In the genomic region with DNA sequence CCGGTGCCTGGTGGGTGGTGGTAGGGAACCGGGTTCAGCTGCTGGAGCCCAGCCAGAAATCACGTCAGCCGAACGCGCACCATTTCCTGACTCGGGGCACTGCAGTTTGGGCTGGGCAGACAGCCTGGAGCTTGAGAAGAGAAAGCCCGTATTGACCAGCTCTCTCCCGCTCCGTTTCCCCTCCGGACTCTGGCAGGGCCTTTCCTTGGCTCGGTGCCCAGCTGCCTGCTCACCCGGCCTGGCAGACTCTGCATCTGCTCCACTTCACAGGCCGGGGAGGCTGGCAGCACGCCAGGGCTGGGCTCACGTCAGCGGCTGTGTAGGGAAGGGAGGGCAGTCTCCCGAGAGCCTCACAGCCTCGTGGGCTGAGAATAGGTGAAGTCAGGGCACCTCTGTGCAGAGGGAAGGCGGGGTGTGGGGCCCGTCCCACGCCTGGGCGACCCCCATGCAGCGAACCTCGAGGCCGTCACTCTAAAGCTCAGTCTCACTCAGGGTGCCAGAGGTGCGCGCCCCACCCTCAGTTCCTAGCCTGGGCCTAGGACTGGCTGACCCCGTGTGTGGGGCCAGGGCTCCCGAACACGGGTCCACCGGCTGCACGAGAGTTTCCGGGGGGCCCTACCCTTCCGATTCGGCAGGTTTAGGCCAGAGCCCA, we compare ENCODE assay signal across 8 cellular contexts. TPM values are rescaled to one million over a fixed set of nuclear protein-coding genes. Genes with fewer than 3 reads are reported as not detected.
DNase-seq lines count a peak whose midpoint lies in the region; ATAC-seq and TF ChIP-seq lines count a peak whose summit lies in the region.

No MANE protein-coding gene starts in this region.

- no peaks in the 10 kb centered on the region for H3K36me3 Mint-ChIP-seq in activated CD4-positive, alpha-beta T cell treated with anti-CD3 and anti-CD28 coated beads, Interleukin-2, amount 10 ng/mL, durations not matched to agents 7 days and 5 days (ENCODE audit: low read depth)
- H3K36me3 Mint-ChIP-seq in activated B cell treated with CpG ODN at 0.5 μM for 24 hours (ENCODE audit: low read depth), result peaks cover 26% of the 10 kb centered on the region

- peak; percentile 31 to 43 for DNase-seq in activated CD4-positive, alpha-beta T cell treated with anti-CD3 and anti-CD28 coated beads for 24 hours (ENCODE audit: low read depth in 2 of 2)
- DNase-seq in activated CD4-positive, alpha-beta T cell treated with anti-CD3 and anti-CD28 coated beads, Interleukin-2, amount 10 ng/mL, durations not matched to agents 7 days and 5 days, result no peak
- DNase-seq in NCI-H2081 treated with DMSO at 0.1 percent for 48 hours (lab: John Stamatoyannopoulos, UW), result peak; percentile 70
- peak; percentile 80 for DNase-seq in activated B cell treated with CpG ODN at 0.5 μM for 24 hours
- peak; percentile 58 to 59 for DNase-seq in stimulated activated CD4-positive, alpha-beta T cell treated with anti-CD3 and anti-CD28 coated beads, Interleukin-4, amount 100 ng/mL, for 4 hours

- peaks cover 4% of the 10 kb centered on the region for H3K4me1 Mint-ChIP-seq in activated CD4-positive, alpha-beta T cell treated with anti-CD3 and anti-CD28 coated beads, Interleukin-2, amount 10 ng/mL, durations not matched to agents 7 days and 5 days
- H3K4me1 Mint-ChIP-seq in activated B cell treated with CpG ODN at 0.5 μM for 24 hours, result peaks cover 41% of the 10 kb centered on the region

- TF ChIP-seq CTCF in activated B cell treated with CpG ODN at 0.5 μM for 24 hours (IDR thresholded peaks at IDR 0.05) (no peak), liver (IDR thresholded peaks at IDR 0.05; ENCODE audit: low read depth, low read length, missing input control) (no peak)

- H3K9me3 ChIP-seq in liver (ENCODE audit: control insufficient read depth in 4 of 4, low read length in 3 of 4), result no peaks in the 10 kb centered on the region

- POLR2A ChIA-PET in activated CD4-positive, alpha-beta T cell treated with anti-CD3 and anti-CD28 coated beads, Interleukin-2, amount 10 ng/mL, durations not matched to agents 7 days and 5 days (lab: Charles Lee), result no interaction called here
- POLR2A ChIA-PET in activated B cell treated with CpG ODN at 0.5 μM for 24 hours (lab: Charles Lee), result interaction anchor here (0.5 to 3.0 kb wide), 15 partner anchors 13 to 1605 kb away, joined by 3 to 18 read pairs (median 5); no protein-coding TSS in a partner anchor

- no peak overlapping the region for H3K4me3 Mint-ChIP-seq in activated CD4-positive, alpha-beta T cell treated with anti-CD3 and anti-CD28 coated beads, Interleukin-2, amount 10 ng/mL, durations not matched to agents 7 days and 5 days
- H3K4me3 Mint-ChIP-seq in activated B cell treated with CpG ODN at 0.5 μM for 24 hours, result peak overlapping the region; percentile 72

- peaks cover 0 to 15% (median 6%) of the 10 kb centered on the region in 4 donors for H3K4me1 ChIP-seq in liver (ENCODE audit: control insufficient read depth in 4 of 4, insufficient read depth in 4 of 4, low read length in 3 of 4)

- H3K27ac Mint-ChIP-seq in activated CD4-positive, alpha-beta T cell treated with anti-CD3 and anti-CD28 coated beads, Interleukin-2, amount 10 ng/mL, durations not matched to agents 7 days and 5 days, result no peak overlapping the region
- H3K27ac Mint-ChIP-seq in activated B cell treated with CpG ODN at 0.5 μM for 24 hours, result peak overlapping the region; percentile 88

- CTCF ChIA-PET in activated CD4-positive, alpha-beta T cell treated with anti-CD3 and anti-CD28 coated beads, Interleukin-2, amount 10 ng/mL, durations not matched to agents 7 days and 5 days (lab: Charles Lee), result no interaction called here
- CTCF ChIA-PET in activated B cell treated with CpG ODN at 0.5 μM for 24 hours (lab: Charles Lee), result interaction anchor here (1.1 to 2.3 kb wide), 4 partner anchors 9 to 218 kb away, joined by 3 to 14 read pairs (median 6); no protein-coding TSS in a partner anchor

- 10% methylated on average over 36 of the region's 36 CpGs for WGBS in liver

- H3K27me3 ChIP-seq in liver (ENCODE audit: control insufficient read depth in 4 of 4, insufficient read depth in 4 of 4, low read length in 3 of 4), result no peaks in the 10 kb centered on the region

- no peaks in the 10 kb centered on the region for H3K27me3 Mint-ChIP-seq in activated CD4-positive, alpha-beta T cell treated with anti-CD3 and anti-CD28 coated beads, Interleukin-2, amount 10 ng/mL, durations not matched to agents 7 days and 5 days
- no peaks in the 10 kb centered on the region for H3K27me3 Mint-ChIP-seq in activated B cell treated with CpG ODN at 0.5 μM for 24 hours

- H3K4me3 ChIP-seq in liver (ENCODE audit: low read depth in 1 of 3, low read length in 3 of 3), result no peak overlapping the region

- ATAC-seq in activated B cell treated with CpG ODN at 0.5 μM for 24 hours (ENCODE audit: low read depth) (peak; percentile 55), HG03354 (IDR thresholded peaks at IDR 0.05; ENCODE audit: poor library complexity, severe bottlenecking, unreplicated experiment) (no peak)

- H3K36me3 ChIP-seq in liver (ENCODE audit: control insufficient read depth in 4 of 4, insufficient read depth in 3 of 4, low read depth in 1 of 4, low read length in 3 of 4), result no peaks in the 10 kb centered on the region

- peak overlapping the region in 1 of 2 donors; percentile 10 for H3K9ac ChIP-seq in liver (ENCODE audit: low read depth in 1 of 2, low read length in 2 of 2)

- H3K27ac ChIP-seq in cingulate gyrus (ENCODE audit: low read depth, low read length) (peak overlapping the region; percentile 91), liver (ENCODE audit: low read depth in 1 of 2, low read length in 2 of 2) (peak overlapping the region; percentile 16 to 82)

- peak; percentile 47 to 64 for TF ChIP-seq RAD21 in liver (IDR thresholded peaks at IDR 0.05)

- intact Hi-C loops in activated B cell treated with CpG ODN at 0.5 μM for 24 hours (cut with micrococcal nuclease), result loop anchor here (5.0 kb wide), 2 partner anchors 52 to 412 kb away; a partner anchor contains a TSS

- H3K9me3 Mint-ChIP-seq in activated CD4-positive, alpha-beta T cell treated with anti-CD3 and anti-CD28 coated beads, Interleukin-2, amount 10 ng/mL, durations not matched to agents 7 days and 5 days, result no peaks in the 10 kb centered on the region
- no peaks in the 10 kb centered on the region for H3K9me3 Mint-ChIP-seq in activated B cell treated with CpG ODN at 0.5 μM for 24 hours

TF ChIP-seq in liver, 16 proteins besides CTCF, POLR2A, EP300 and RAD21 (continues in another document):
- TF ChIP-seq SP1 (IDR thresholded peaks at IDR 0.05) (peak; percentile 81), HNF4A (conservative IDR thresholded peaks at IDR 0.05) (peak; percentile 51 to 68), EGR1 (IDR thresholded peaks at IDR 0.05; ENCODE audit: low read depth in 2 of 2) (no peak), JUND (IDR thresholded peaks at IDR 0.05) (peak in 1 of 2 donors; percentile 62), GABPA (IDR thresholded peaks at IDR 0.05 in 1 of 2, conservative IDR thresholded peaks at IDR 0.05 in 1 of 2) (no peak), FOXA2 (IDR thresholded peaks at IDR 0.05) (peak; percentile 51), YY1 (IDR thresholded peaks at IDR 0.05) (peak; percentile 77), FOXA1 (IDR thresholded peaks at IDR 0.05) (peak; percentile 27), RXRA (IDR thresholded peaks at IDR 0.05) (peak; percentile 66 to 78)
- TF ChIP-seq, protein P1, sequence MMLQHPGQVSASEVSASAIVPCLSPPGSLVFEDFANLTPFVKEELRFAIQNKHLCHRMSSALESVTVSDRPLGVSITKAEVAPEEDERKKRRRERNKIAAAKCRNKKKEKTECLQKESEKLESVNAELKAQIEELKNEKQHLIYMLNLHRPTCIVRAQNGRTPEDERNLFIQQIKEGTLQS (IDR thresholded peaks at IDR 0.05), result no peak
- TF ChIP-seq, protein P2, sequence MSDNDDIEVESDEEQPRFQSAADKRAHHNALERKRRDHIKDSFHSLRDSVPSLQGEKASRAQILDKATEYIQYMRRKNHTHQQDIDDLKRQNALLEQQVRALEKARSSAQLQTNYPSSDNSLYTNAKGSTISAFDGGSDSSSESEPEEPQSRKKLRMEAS (IDR thresholded peaks at IDR 0.05), result no peak
- TF ChIP-seq, protein P3, sequence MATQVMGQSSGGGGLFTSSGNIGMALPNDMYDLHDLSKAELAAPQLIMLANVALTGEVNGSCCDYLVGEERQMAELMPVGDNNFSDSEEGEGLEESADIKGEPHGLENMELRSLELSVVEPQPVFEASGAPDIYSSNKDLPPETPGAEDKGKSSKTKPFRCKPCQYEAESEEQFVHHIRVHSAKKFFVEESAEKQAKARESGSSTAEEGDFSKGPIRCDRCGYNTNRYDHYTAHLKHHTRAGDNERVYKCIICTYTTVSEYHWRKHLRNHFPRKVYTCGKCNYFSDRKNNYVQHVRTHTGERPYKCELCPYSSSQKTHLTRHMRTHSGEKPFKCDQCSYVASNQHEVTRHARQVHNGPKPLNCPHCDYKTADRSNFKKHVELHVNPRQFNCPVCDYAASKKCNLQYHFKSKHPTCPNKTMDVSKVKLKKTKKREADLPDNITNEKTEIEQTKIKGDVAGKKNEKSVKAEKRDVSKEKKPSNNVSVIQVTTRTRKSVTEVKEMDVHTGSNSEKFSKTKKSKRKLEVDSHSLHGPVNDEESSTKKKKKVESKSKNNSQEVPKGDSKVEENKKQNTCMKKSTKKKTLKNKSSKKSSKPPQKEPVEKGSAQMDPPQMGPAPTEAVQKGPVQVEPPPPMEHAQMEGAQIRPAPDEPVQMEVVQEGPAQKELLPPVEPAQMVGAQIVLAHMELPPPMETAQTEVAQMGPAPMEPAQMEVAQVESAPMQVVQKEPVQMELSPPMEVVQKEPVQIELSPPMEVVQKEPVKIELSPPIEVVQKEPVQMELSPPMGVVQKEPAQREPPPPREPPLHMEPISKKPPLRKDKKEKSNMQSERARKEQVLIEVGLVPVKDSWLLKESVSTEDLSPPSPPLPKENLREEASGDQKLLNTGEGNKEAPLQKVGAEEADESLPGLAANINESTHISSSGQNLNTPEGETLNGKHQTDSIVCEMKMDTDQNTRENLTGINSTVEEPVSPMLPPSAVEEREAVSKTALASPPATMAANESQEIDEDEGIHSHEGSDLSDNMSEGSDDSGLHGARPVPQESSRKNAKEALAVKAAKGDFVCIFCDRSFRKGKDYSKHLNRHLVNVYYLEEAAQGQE (IDR thresholded peaks at IDR 0.05), result peak; percentile 49

RNA-seq across cellular contexts. Expression of a gene that starts 59.1 kb away (rescaled TPM):
- total RNA-seq in activated CD4-positive, alpha-beta T cell treated with anti-CD3 and anti-CD28 coated beads, Interleukin-2, amount 10 ng/mL, durations not matched to agents 7 days and 5 days, result not detected
- total RNA-seq in activated B cell treated with CpG ODN at 0.5 μM for 24 hours (not detected in 2 replicates), liver (not detected)
- polyA plus RNA-seq in liver, result not detected
